In the genomic region with DNA sequence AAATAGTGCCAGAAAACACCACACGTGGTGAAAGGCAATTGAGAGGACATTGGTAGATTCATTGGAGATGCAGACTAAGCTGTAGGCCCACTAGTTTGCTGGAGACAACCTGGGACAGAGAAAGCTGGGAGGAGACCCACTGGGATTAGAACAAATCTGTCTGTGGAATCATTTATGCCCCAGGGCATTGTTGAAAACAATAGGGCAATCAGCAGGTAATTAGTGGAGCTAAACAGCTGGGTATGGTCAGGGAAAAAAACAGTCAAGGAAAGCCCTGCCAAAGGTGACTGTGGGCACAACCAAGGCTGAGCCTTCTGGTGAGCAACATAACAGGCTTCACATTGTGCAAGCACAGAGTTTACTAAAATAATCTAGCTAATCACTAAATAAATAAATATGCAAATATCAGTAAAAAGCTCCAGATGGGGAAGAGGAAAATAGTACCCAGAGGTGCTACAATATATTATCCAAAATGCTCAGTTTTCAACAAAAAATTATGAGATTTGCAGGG, we compare ENCODE assay signal across 17 cellular contexts. TPM values are rescaled to one million over a fixed set of nuclear protein-coding genes. Genes with fewer than 3 reads are reported as not detected.
DNase-seq lines count a peak whose midpoint lies in the region; ATAC-seq and TF ChIP-seq lines count a peak whose summit lies in the region.
"Had no signal": no experiment of that assay in that cellular context is flagged by ENCODE, and none has a peak within 500 bp of the region (broad histone marks: within the 10 kb centered on the region; RNA-seq: fewer than 3 reads in every experiment).

No MANE protein-coding gene starts in this region.

- H3K9me3 ChIP-seq in GM23248 (ENCODE audit: low read depth) (no peaks in the 10 kb centered on the region), PC-3 (ENCODE audit: low read length) (no peaks in the 10 kb centered on the region)
- H3K9me3 ChIP-seq: BLaER1 treated with 17β-estradiol and CSF1 and Interleukin-3, amounts not matched to agents 10 nM and 100 nM; SK-N-SH had no signal

- no peaks in the 10 kb centered on the region for H3K27me3 ChIP-seq in ACC112 (ENCODE audit: insufficient read depth, low read length)
- H3K27me3 ChIP-seq in GM23248 (replicated peaks; ENCODE audit: insufficient read depth), result no peaks in the 10 kb centered on the region
- H3K27me3 ChIP-seq in PC-3 (ENCODE audit: low read length), result no peaks in the 10 kb centered on the region
- no peaks in the 10 kb centered on the region for H3K27me3 ChIP-seq in foreskin keratinocyte
- H3K27me3 ChIP-seq: BLaER1 treated with 17β-estradiol and CSF1 and Interleukin-3, amounts not matched to agents 10 nM and 100 nM had no signal

- peak; percentile 42 for DNase-seq in GM23248
- no peak for DNase-seq in PC-3
- DNase-seq in fibroblast of gingiva (ENCODE audit: low read depth), result peak; percentile 36
- no peak for DNase-seq in activated CD8-positive, alpha-beta memory T cell treated with anti-CD3 and anti-CD28 coated beads, Interleukin-2, amount 50 U/mL, for 48 hours
- no peak for DNase-seq in natural killer cell
- DNase-seq in foreskin keratinocyte, result no peak
- no peak for DNase-seq in COLO668 (lab: John Stamatoyannopoulos, UW; ENCODE audit: unreplicated experiment)
- DNase-seq: CD8-positive, alpha-beta T cell; DMS79; NCI-H187; NCI-H526 treated with DMSO at 0.1 percent for 48 hours; SHP77; SK-N-SH had no signal

- TF ChIP-seq CTCF in PC-3 (conservative IDR thresholded peaks at IDR 0.05; ENCODE audit: low read depth, low read length) (no peak), natural killer cell (IDR thresholded peaks at IDR 0.05) (no peak), foreskin keratinocyte (conservative IDR thresholded peaks at IDR 0.05) (no peak)

- no peak overlapping the region for H3K27ac Mint-ChIP-seq in natural killer cell
- H3K27ac Mint-ChIP-seq: CD8-positive, alpha-beta T cell had no signal

- H3K4me3 Mint-ChIP-seq in natural killer cell, result no peak overlapping the region
- H3K4me3 Mint-ChIP-seq: CD8-positive, alpha-beta T cell had no signal

- no peaks in the 10 kb centered on the region for H3K4me1 Mint-ChIP-seq in natural killer cell

- no peak overlapping the region for H3K4me3 ChIP-seq in ACC112 (ENCODE audit: low read depth, low read length)
- no peak overlapping the region for H3K4me3 ChIP-seq in GM23248
- no peak overlapping the region for H3K4me3 ChIP-seq in PC-3 (ENCODE audit: low read length)
- H3K4me3 ChIP-seq: BLaER1 treated with 17β-estradiol and CSF1 and Interleukin-3, amounts not matched to agents 10 nM and 100 nM had no signal

- H3K79me2 ChIP-seq in ACC112 (ENCODE audit: control insufficient read depth, insufficient read depth, low read length, unreplicated experiment) (no peaks in the 10 kb centered on the region), GM23248 (ENCODE audit: insufficient read depth) (peaks cover 16% of the 10 kb centered on the region), PC-3 (ENCODE audit: low read length) (0 out of 2 replicates have a peak, but pooled peaks cover 4% of the 10 kb centered on the region)

- no TSS peak for BruUV-seq in PC-3 (replicated peaks; lab: Mats Ljungman, UMichigan)

- peaks cover 32% of the 10 kb centered on the region for H3K4me1 ChIP-seq in ACC112 (ENCODE audit: control insufficient read depth, insufficient read depth, low read length, unreplicated experiment)
- H3K4me1 ChIP-seq in GM23248 (ENCODE audit: insufficient read depth), result peaks cover 34% of the 10 kb centered on the region
- H3K4me1 ChIP-seq in PC-3 (ENCODE audit: insufficient read depth, low read length), result peaks cover 42% of the 10 kb centered on the region
- peaks cover 17% of the 10 kb centered on the region for H3K4me1 ChIP-seq in foreskin keratinocyte
- H3K4me1 ChIP-seq: BLaER1 treated with 17β-estradiol and CSF1 and Interleukin-3, amounts not matched to agents 10 nM and 100 nM had no signal

- 0 to 8% methylated on average over 1 of the region's 1 CpG for WGBS in GM23248 (ENCODE audit: low coverage in 1 of 2, low lambda C conversion rate in 2 of 2, missing lambda C conversion rate in 2 of 2), 2 experiments

- intact Hi-C loops in PC-3 (cut with micrococcal nuclease), result no loop called here
- intact Hi-C loops in natural killer cell (cut with micrococcal nuclease), result no loop called here

- H3F3A ChIP-seq in GM23248 (ENCODE audit: insufficient read depth) (peaks cover 40% of the 10 kb centered on the region), PC-3 (ENCODE audit: low read length, unreplicated experiment) (peaks cover 9% of the 10 kb centered on the region)

- CTCF ChIA-PET in PC-3 (lab: Charles Lee), result no interaction called here

- no peak overlapping the region for H3K4me2 ChIP-seq in GM23248 (ENCODE audit: unreplicated experiment)
- no peak overlapping the region for H3K4me2 ChIP-seq in PC-3 (ENCODE audit: low read length)
- H3K4me2 ChIP-seq: BLaER1 treated with 17β-estradiol and CSF1 and Interleukin-3, amounts not matched to agents 10 nM and 100 nM; KMS-11; SK-N-SH had no signal

- no peaks in the 10 kb centered on the region for H3K27me3 Mint-ChIP-seq in natural killer cell (ENCODE audit: low read depth in 2 of 2)

- in situ Hi-C loops in GM23248 (cut with MboI), result no loop called here

- H4K20me1 ChIP-seq in GM23248 (ENCODE audit: insufficient read depth) (no peaks in the 10 kb centered on the region), PC-3 (ENCODE audit: low read length) (no peaks in the 10 kb centered on the region)
- H4K20me1 ChIP-seq: BLaER1 treated with 17β-estradiol and CSF1 and Interleukin-3, amounts not matched to agents 10 nM and 100 nM had no signal

- POLR2A ChIA-PET in PC-3 (lab: Charles Lee; ENCODE audit: unreplicated experiment), result no interaction called here

- H3K9me3 Mint-ChIP-seq in natural killer cell, result no peaks in the 10 kb centered on the region
- H3K9me3 Mint-ChIP-seq: CD8-positive, alpha-beta T cell had no signal

- ATAC-seq in PC-3 (no peak), natural killer cell (no peak), foreskin keratinocyte (no peak)
- ATAC-seq: CD8-positive, alpha-beta T cell; HepG2 had no signal

- H2AFZ ChIP-seq in ACC112 (ENCODE audit: low read length, unreplicated experiment) (no peak overlapping the region), GM23248 (no peak overlapping the region), PC-3 (ENCODE audit: low read length) (no peak overlapping the region)

- peak overlapping the region; percentile 52; the same call in 1 of the 2 replicates for H3K27ac ChIP-seq in ACC112 (ENCODE audit: low read depth, low read length)
- peak overlapping the region; percentile 53; the same call in 1 of the 2 replicates for H3K27ac ChIP-seq in GM23248
- peak overlapping the region; percentile 97 for H3K27ac ChIP-seq in PC-3 (ENCODE audit: low read length)
- H3K27ac ChIP-seq in foreskin keratinocyte, result no peak overlapping the region
- H3K27ac ChIP-seq: BLaER1 treated with 17β-estradiol and CSF1 and Interleukin-3, amounts not matched to agents 10 nM and 100 nM; KMS-11 had no signal

- H3K9ac ChIP-seq in GM23248 (no peak overlapping the region), PC-3 (ENCODE audit: low read length) (peak overlapping the region; percentile 73)
- H3K9ac ChIP-seq: BLaER1 treated with 17β-estradiol and CSF1 and Interleukin-3, amounts not matched to agents 10 nM and 100 nM; KMS-11; SK-N-SH had no signal

- H3K36me3 ChIP-seq in ACC112 (ENCODE audit: insufficient read depth, low read length) (peaks cover 13% of the 10 kb centered on the region; the same call in 1 of the 2 replicates), GM23248 (ENCODE audit: low read depth) (no peaks in the 10 kb centered on the region), PC-3 (ENCODE audit: low read depth, low read length) (no peaks in the 10 kb centered on the region; the same call in none of the 2 replicates)
- H3K36me3 ChIP-seq: BLaER1 treated with 17β-estradiol and CSF1 and Interleukin-3, amounts not matched to agents 10 nM and 100 nM had no signal

- H3K36me3 Mint-ChIP-seq in natural killer cell, result no peaks in the 10 kb centered on the region
- H3K36me3 Mint-ChIP-seq: CD8-positive, alpha-beta T cell had no signal

- H3K9me2 ChIP-seq in GM23248 (ENCODE audit: insufficient read depth) (no peaks in the 10 kb centered on the region), PC-3 (replicated peaks; ENCODE audit: low read length) (0 out of 2 replicates have a peak, but pooled peaks cover 3% of the 10 kb centered on the region)
- H3K9me2 ChIP-seq: SK-N-SH had no signal

RNA-seq across cellular contexts. Expression of gene TCEAL3, which starts 9.0 kb away (rescaled TPM):
- total RNA-seq in GM23248 (2014; rRNA removed; shearing (Covaris generic)), result 16.3 and 33.4 TPM in 2 replicates
- 53.1 and 58.1 TPM in 2 replicates for polyA plus RNA-seq in GM23248 (2016; fragmentation: Nextera tagmentation; extraction: Ambion mirVana)
- 18.3 and 21.1 TPM in 2 replicates for total RNA-seq in PC-3 (2014; rRNA removed)
- total RNA-seq in natural killer cell, result 1 to 10 TPM; 6.2 to 8.7 (median 8.4) TPM
- 31.7 and 46.4 TPM in 2 replicates for total RNA-seq in foreskin keratinocyte
- polyA plus RNA-seq in foreskin keratinocyte, result 60.8 and 67.7 TPM in 2 replicates

RNA-seq across cellular contexts. Expression of gene TCEAL1, which starts 12.0 kb away (rescaled TPM):
- 22.8 and 30.7 TPM in 2 replicates for total RNA-seq in GM23248 (2014; rRNA removed; shearing (Covaris generic))
- polyA plus RNA-seq in GM23248 (2016; fragmentation: Nextera tagmentation; extraction: Ambion mirVana), result 30.6 and 32.0 TPM in 2 replicates
- total RNA-seq in PC-3 (2014; rRNA removed), result 22.8 and 26.3 TPM in 2 replicates
- total RNA-seq in natural killer cell, result 1 to 10 TPM; 6.4 to 7.1 (median 6.7) TPM
- 12.6 and 13.4 TPM in 2 replicates for total RNA-seq in foreskin keratinocyte
- 11.6 and 13.9 TPM in 2 replicates for polyA plus RNA-seq in foreskin keratinocyte

RNA-seq across cellular contexts. Expression of gene TCEAL4, which starts 31.4 kb away (rescaled TPM):
- 41.1 and 44.5 TPM in 2 replicates for total RNA-seq in GM23248 (2014; rRNA removed; shearing (Covaris generic))
- polyA plus RNA-seq in GM23248 (2016; fragmentation: Nextera tagmentation; extraction: Ambion mirVana), result 108 and 112 TPM in 2 replicates
- total RNA-seq in PC-3 (2014; rRNA removed), result 29.8 and 40.8 TPM in 2 replicates
- 1 to 10 TPM; 3.2 to 5.2 (median 4.9) TPM for total RNA-seq in natural killer cell
- total RNA-seq in foreskin keratinocyte, result 85.7 and 101 TPM in 2 replicates
- polyA plus RNA-seq in foreskin keratinocyte, result 146 and 159 TPM in 2 replicates

Comparison
In these comparisons a context has a peak if more than half of its experiments do, and no peak if none do; other contexts are left out.
1. DNase-seq: peak in GM23248 (single experiment) and fibroblast of gingiva (single experiment); none in PC-3 (single experiment), activated CD8-positive, alpha-beta memory T cell treated with anti-CD3 and anti-CD28 coated beads, Interleukin-2, amount 50 U/mL, for 48 hours (single experiment), natural killer cell (single experiment), foreskin keratinocyte (0 of 2) and COLO668 (single experiment).